Comparison of ENCODE assay signal across 9 cellular contexts in genomic region chr4:158825443-158826036, GRCh38. TPM values are rescaled to one million over a fixed set of nuclear protein-coding genes. Genes with fewer than 3 reads are reported as not detected.
A peak's percentile ranks its signal among the peaks of the same experiment; 100 is the strongest.
DNase-seq lines count a peak whose midpoint lies in the region; ATAC-seq and TF ChIP-seq lines count a peak whose summit lies in the region.
"Had no signal": no experiment of that assay in that cellular context is flagged by ENCODE, and none has a peak within 500 bp of the region (broad histone marks: within the 10 kb centered on the region; RNA-seq: fewer than 3 reads in every experiment).

No MANE protein-coding gene starts in this region.

- peak; percentile 4 for ATAC-seq in HG02973 (IDR thresholded peaks at IDR 0.05; ENCODE audit: unreplicated experiment)
- no peak for ATAC-seq in natural killer cell
- ATAC-seq in HG03039 (IDR thresholded peaks at IDR 0.05; ENCODE audit: unreplicated experiment) = no peak
- ATAC-seq in HG02759 (IDR thresholded peaks at IDR 0.05; ENCODE audit: unreplicated experiment) = no peak
- ATAC-seq in HG02571 (IDR thresholded peaks at IDR 0.05; ENCODE audit: unreplicated experiment) = no peak

- CTCF ChIA-PET in Caco-2 (lab: Charles Lee) = no interaction called here

- H3K9me3 Mint-ChIP-seq in Caco-2 (ENCODE audit: unreplicated experiment) (no peaks in the 10 kb centered on the region), natural killer cell (no peaks in the 10 kb centered on the region)

- H3K4me1 Mint-ChIP-seq in Caco-2 (ENCODE audit: low read depth, unreplicated experiment) = peaks cover 51% of the 10 kb centered on the region
- H3K4me1 Mint-ChIP-seq in natural killer cell = peaks cover 21 to 40% of the 10 kb centered on the region in 2 donors

- DNase-seq in Caco-2 = peak; percentile 8 to 49
- DNase-seq in cerebellum (ENCODE audit: low spot score) = peak; percentile 25
- no peak for DNase-seq in natural killer cell
- no peak for DNase-seq in NOMO-1 treated with DMSO at 0.1 percent for 48 hours (lab: John Stamatoyannopoulos, UW; ENCODE audit: unreplicated experiment)
- DNase-seq: NCI-H146 had no signal

- H3K36me3 Mint-ChIP-seq in Caco-2 (ENCODE audit: insufficient read depth, unreplicated experiment) (no peaks in the 10 kb centered on the region), natural killer cell (no peaks in the 10 kb centered on the region)

- intact Hi-C loops in Caco-2 (cut with micrococcal nuclease; ENCODE audit: unreplicated experiment) (loop anchor here (2.0 kb wide), 1 partner anchor 57 kb away; the partner anchor contains the start of gene FNIP2), natural killer cell (cut with micrococcal nuclease) (no loop called here)

- H3K27me3 ChIP-seq in Caco-2 (replicated peaks; ENCODE audit: control insufficient read depth, insufficient read depth, low read length) = no peaks in the 10 kb centered on the region

- no peak overlapping the region for H3K4me3 ChIP-seq in Caco-2 (ENCODE audit: low read depth, low read length)

- TF ChIP-seq CTCF in Caco-2 (IDR thresholded peaks at IDR 0.05; ENCODE audit: insufficient read depth in 1 of 2, low read depth in 1 of 2, low read length in 1 of 2, severe bottlenecking in 1 of 2, unreplicated experiment in 1 of 2) = no peak
- TF ChIP-seq CTCF in natural killer cell (IDR thresholded peaks at IDR 0.05) = no peak

- H3K9me3 ChIP-seq in Caco-2 = no peaks in the 10 kb centered on the region

- H3K4me3 Mint-ChIP-seq in Caco-2 (ENCODE audit: unreplicated experiment) (peak overlapping the region; percentile 37), natural killer cell (no peak overlapping the region)

- no peaks in the 10 kb centered on the region for H3K36me3 ChIP-seq in Caco-2 (ENCODE audit: control insufficient read depth, insufficient read depth, low read length)

- H3K27ac Mint-ChIP-seq in Caco-2 (ENCODE audit: unreplicated experiment) (peak overlapping the region; percentile 19), natural killer cell (peak overlapping the region; percentile 39 to 41)

- H3K27me3 Mint-ChIP-seq in Caco-2 (ENCODE audit: insufficient read depth, unreplicated experiment) = no peaks in the 10 kb centered on the region
- no peaks in the 10 kb centered on the region for H3K27me3 Mint-ChIP-seq in natural killer cell (ENCODE audit: low read depth in 2 of 2)

- peaks cover 47% of the 10 kb centered on the region for H3K4me1 ChIP-seq in Caco-2

- no TSS peak for BruUV-seq in Caco-2 (replicated peaks; lab: Mats Ljungman, UMichigan)

- POLR2A ChIA-PET in Caco-2 (lab: Charles Lee) = interaction anchor here (0.6 kb wide), 1 partner anchor 268 kb away, joined by 3 read pairs; no protein-coding TSS in a partner anchor

RNA-seq across cellular contexts. Expression of gene FNIP2, which starts 56.7 kb away (rescaled TPM):
- 12.4 and 15.8 TPM in 2 replicates for total RNA-seq in Caco-2 (2022)
- total RNA-seq in cerebellum = 42.0 TPM
- 10 to 100 TPM; 19.4 to 22.6 (median 21.8) TPM for total RNA-seq in natural killer cell

Comparison
In these comparisons a context has a peak if more than half of its experiments do, and no peak if none do; other contexts are left out.
1. DNase-seq: peak in Caco-2 (2 of 2) and cerebellum (single experiment); none in natural killer cell (single experiment) and NOMO-1 treated with DMSO at 0.1 percent for 48 hours (single experiment).